Comparison of ENCODE assay signal across 11 cellular contexts in genomic region chr13:42486711-42487198, GRCh38.
DNase-seq lines count a peak whose midpoint lies in the region; TF ChIP-seq lines count a peak whose summit lies in the region.
"Had no signal": no experiment of that assay in that cellular context is flagged by ENCODE, and none has a peak within 500 bp of the region (broad histone marks: within the 10 kb centered on the region; RNA-seq: fewer than 3 reads in every experiment).

No MANE protein-coding gene starts in this region.

- H2AFZ ChIP-seq in neural cell (ENCODE audit: low read depth, low read length), result no peak overlapping the region

- no peak for TF ChIP-seq RAD21 in neural cell (conservative IDR thresholded peaks at IDR 0.05)

- H3K79me2 ChIP-seq in neural cell (replicated peaks; ENCODE audit: insufficient read depth, low read length), result no peaks in the 10 kb centered on the region

- H3K27ac ChIP-seq in neural cell (ENCODE audit: low read length), result no peak overlapping the region
- no peak overlapping the region for H3K27ac ChIP-seq in dorsolateral prefrontal cortex
- H3K27ac ChIP-seq: transverse colon had no signal

- no peak for TF ChIP-seq CTCF in Calu3 (IDR thresholded peaks at IDR 0.05; ENCODE audit: unreplicated experiment)
- TF ChIP-seq CTCF in neural cell (IDR thresholded peaks at IDR 0.05; ENCODE audit: poor library complexity, severe bottlenecking), result no peak
- TF ChIP-seq CTCF in dorsolateral prefrontal cortex (IDR thresholded peaks at IDR 0.05 in 54 of 56, conservative IDR thresholded peaks at IDR 0.05 in 2 of 56; ENCODE audit: low read depth in 1 of 56, partially characterized antibody in 56 of 56), result no peak

- no peaks in the 10 kb centered on the region for H3K27me3 Mint-ChIP-seq in Calu3 (ENCODE audit: unreplicated experiment)
- no peaks in the 10 kb centered on the region for H3K27me3 Mint-ChIP-seq in activated T-cell treated with anti-CD3 and anti-CD28 coated beads, Interleukin-2, amount 50 U/mL, for 24 hours

- H3K27me3 ChIP-seq in neural cell (ENCODE audit: insufficient read depth, low read depth, low read length), result no peaks in the 10 kb centered on the region
- peaks cover 0 to 4% (median 0%) of the 10 kb centered on the region in 45 donors for H3K27me3 ChIP-seq in dorsolateral prefrontal cortex
- H3K27me3 ChIP-seq: transverse colon had no signal

- no peaks in the 10 kb centered on the region for H3K9me3 ChIP-seq in neural cell (ENCODE audit: low read length)
- H3K9me3 ChIP-seq: transverse colon had no signal

- H3K9me2 ChIP-seq in neural cell (ENCODE audit: insufficient read depth, low read length), result no peaks in the 10 kb centered on the region

- H3F3A ChIP-seq in neural cell (ENCODE audit: insufficient read depth, low read length, poor library complexity, severe bottlenecking), result no peaks in the 10 kb centered on the region

- no TSS peak for BruUV-seq in Calu3 (replicated peaks; lab: Mats Ljungman, UMichigan)

- TF ChIP-seq EP300 in neural cell (conservative IDR thresholded peaks at IDR 0.05; ENCODE audit: poor library complexity, severe bottlenecking), result peak; percentile 86

- DNase-seq in Calu3 (peak; percentile 18), NOMO-1 treated with DMSO at 0.1 percent for 48 hours (lab: John Stamatoyannopoulos, UW; ENCODE audit: unreplicated experiment) (peak; percentile 91), dermis blood vessel endothelial cell (peak; percentile 73), NCI-H2196 treated with DMSO at 0.1 percent for 48 hours (lab: John Stamatoyannopoulos, UW; ENCODE audit: unreplicated experiment) (no peak), NCI-H2081 (lab: John Stamatoyannopoulos, UW) (no peak), dorsolateral prefrontal cortex (no peak)
- no peak for DNase-seq in activated T-cell treated with anti-CD3 and anti-CD28 coated beads, Interleukin-2, amount 50 U/mL, for 24 hours
- DNase-seq: stimulated activated CD4-positive, alpha-beta T cell treated with anti-CD3 and anti-CD28 coated beads, Interleukin-1b, Interleukin-23, amount 100 ng/mL, for 48 hours; transverse colon had no signal

- no peaks in the 10 kb centered on the region for H3K36me3 ChIP-seq in neural cell (ENCODE audit: insufficient read depth, low read length)
- H3K36me3 ChIP-seq: transverse colon had no signal

- H3K4me2 ChIP-seq in neural cell (ENCODE audit: low read length), result no peak overlapping the region

- intact Hi-C loops in Calu3 (cut with micrococcal nuclease; ENCODE audit: unreplicated experiment), result no loop called here
- intact Hi-C loops in dorsolateral prefrontal cortex (cut with DNase I), result no loop called here

- H3K4me3 ChIP-seq in neural cell (ENCODE audit: low read length) (no peak overlapping the region), dorsolateral prefrontal cortex (no peak overlapping the region)
- H3K4me3 ChIP-seq: lung, transverse colon had no signal

- H4K20me1 ChIP-seq in neural cell (ENCODE audit: insufficient read depth), result no peaks in the 10 kb centered on the region

- peak overlapping the region; percentile 53 for H3K27ac Mint-ChIP-seq in Calu3 (ENCODE audit: unreplicated experiment)
- no peak overlapping the region for H3K27ac Mint-ChIP-seq in activated T-cell treated with anti-CD3 and anti-CD28 coated beads, Interleukin-2, amount 50 U/mL, for 24 hours

- no peaks in the 10 kb centered on the region for H3K9me3 Mint-ChIP-seq in Calu3 (ENCODE audit: low read depth, unreplicated experiment)
- no peaks in the 10 kb centered on the region for H3K9me3 Mint-ChIP-seq in activated T-cell treated with anti-CD3 and anti-CD28 coated beads, Interleukin-2, amount 50 U/mL, for 24 hours

- peaks cover 29% of the 10 kb centered on the region for H3K4me1 Mint-ChIP-seq in Calu3 (ENCODE audit: low read depth, unreplicated experiment)
- peaks cover 6% of the 10 kb centered on the region for H3K4me1 Mint-ChIP-seq in activated T-cell treated with anti-CD3 and anti-CD28 coated beads, Interleukin-2, amount 50 U/mL, for 24 hours (ENCODE audit: low read depth)

- peak overlapping the region; percentile 24 for H3K4me3 Mint-ChIP-seq in Calu3 (ENCODE audit: low read depth, unreplicated experiment)
- no peak overlapping the region for H3K4me3 Mint-ChIP-seq in activated T-cell treated with anti-CD3 and anti-CD28 coated beads, Interleukin-2, amount 50 U/mL, for 24 hours

- no peaks in the 10 kb centered on the region for H3K36me3 Mint-ChIP-seq in Calu3 (ENCODE audit: insufficient read depth, unreplicated experiment)
- no peaks in the 10 kb centered on the region for H3K36me3 Mint-ChIP-seq in activated T-cell treated with anti-CD3 and anti-CD28 coated beads, Interleukin-2, amount 50 U/mL, for 24 hours (ENCODE audit: low read depth)

- H3K9ac ChIP-seq in neural cell (ENCODE audit: low read length), result no peak overlapping the region

- CTCF ChIA-PET in Calu3 (lab: Charles Lee), result no interaction called here

TF ChIP-seq in neural cell, 6 proteins besides CTCF, POLR2A, EP300 and RAD21:
- TF ChIP-seq POLR2AphosphoS5 (IDR thresholded peaks at IDR 0.05) (peak; percentile 84), REST (IDR thresholded peaks at IDR 0.05; ENCODE audit: borderline replicate concordance) (peak; percentile 52), EZH2 (IDR thresholded peaks at IDR 0.05; ENCODE audit: borderline replicate concordance, insufficient read depth, low read length, poor library complexity, severe bottlenecking) (no peak), SMC3 (conservative IDR thresholded peaks at IDR 0.05; ENCODE audit: poor library complexity) (no peak), MXI1 (conservative IDR thresholded peaks at IDR 0.05; ENCODE audit: poor library complexity, severe bottlenecking) (no peak)

Comparison
In these comparisons a context has a peak if more than half of its experiments do, and no peak if none do; other contexts are left out.
1. DNase-seq: peak in Calu3 (single experiment), NOMO-1 treated with DMSO at 0.1 percent for 48 hours (single experiment) and dermis blood vessel endothelial cell (single experiment); none in NCI-H2196 treated with DMSO at 0.1 percent for 48 hours (single experiment), NCI-H2081 (0 of 2), dorsolateral prefrontal cortex (0 of 10) and activated T-cell treated with anti-CD3 and anti-CD28 coated beads, Interleukin-2, amount 50 U/mL, for 24 hours (single experiment).